ENCODE assay signal across 9 cellular contexts in genomic region chr1:160768295-160768657, GRCh38. TPM values are rescaled to one million over a fixed set of nuclear protein-coding genes. Genes with fewer than 3 reads are reported as not detected.
A peak's percentile ranks its signal among the peaks of the same experiment; 100 is the strongest.
DNase-seq lines count a peak whose midpoint lies in the region; ATAC-seq and TF ChIP-seq lines count a peak whose summit lies in the region.
"Had no signal": no experiment of that assay in that cellular context is flagged by ENCODE, and none has a peak within 500 bp of the region (broad histone marks: within the 10 kb centered on the region; RNA-seq: fewer than 3 reads in every experiment).

No MANE protein-coding gene starts in this region.

- H3F3A ChIP-seq in neural progenitor cell (ENCODE audit: low read depth), result no peaks in the 10 kb centered on the region

- peak overlapping the region; percentile 94 to 99 (median 98) for H3K27ac Mint-ChIP-seq in CD8-positive, alpha-beta memory T cell
- H3K27ac Mint-ChIP-seq in activated B cell treated with CpG ODN at 0.5 μM for 24 hours, result peak overlapping the region; percentile 87
- H3K27ac Mint-ChIP-seq in neural progenitor cell, result no peak overlapping the region
- no peak overlapping the region for H3K27ac Mint-ChIP-seq in osteocyte (ENCODE audit: unreplicated experiment)

- no peaks in the 10 kb centered on the region for H3K79me2 ChIP-seq in neural progenitor cell (ENCODE audit: low read depth)

- H3K4me3 ChIP-seq in CD8-positive, alpha-beta memory T cell (ENCODE audit: low read length), result peak overlapping the region; percentile 69
- H3K4me3 ChIP-seq in coronary artery (peak overlapping the region; percentile 45), neural progenitor cell (no peak overlapping the region)

- no peaks in the 10 kb centered on the region for H3K9me3 ChIP-seq in CD8-positive, alpha-beta memory T cell (ENCODE audit: low read length)
- no peaks in the 10 kb centered on the region for H3K9me3 ChIP-seq in neural progenitor cell (ENCODE audit: low read depth)

- H3K27me3 Mint-ChIP-seq in CD8-positive, alpha-beta memory T cell, result peaks cover 0 to 3% of the 10 kb centered on the region in 2 donors
- H3K27me3 Mint-ChIP-seq in activated B cell treated with CpG ODN at 0.5 μM for 24 hours, result no peaks in the 10 kb centered on the region
- peaks cover 2% of the 10 kb centered on the region for H3K27me3 Mint-ChIP-seq in neural progenitor cell (ENCODE audit: insufficient read depth, low read depth)
- peaks cover 7% of the 10 kb centered on the region for H3K27me3 Mint-ChIP-seq in osteocyte (ENCODE audit: unreplicated experiment)

- CTCF ChIA-PET in CD8-positive, alpha-beta memory T cell (lab: Charles Lee), result interaction anchor here (0.7 to 7.7 kb wide), 39 partner anchors 9 to 329 kb away, joined by 3 to 185 read pairs (median 6); partner anchors contain the start of genes CD244, CD48, LY9 and SLAMF7
- CTCF ChIA-PET in activated B cell treated with CpG ODN at 0.5 μM for 24 hours (lab: Charles Lee), result interaction anchor here (0.6 to 6.6 kb wide), 26 partner anchors 9 to 339 kb away, joined by 3 to 89 read pairs (median 6); partner anchors contain the start of genes ITLN2 and SLAMF7

- H3K36me3 ChIP-seq in CD8-positive, alpha-beta memory T cell (ENCODE audit: insufficient read depth, low read length), result no peaks in the 10 kb centered on the region
- no peaks in the 10 kb centered on the region for H3K36me3 ChIP-seq in neural progenitor cell

- peak; percentile 73 to 92 (median 82) for DNase-seq in CD8-positive, alpha-beta memory T cell
- DNase-seq in HT1080 (ENCODE audit: low read depth), result peak; percentile 71
- peak; percentile 49 for DNase-seq in activated B cell treated with CpG ODN at 0.5 μM for 24 hours
- no peak for DNase-seq in coronary artery (ENCODE audit: low spot score)
- DNase-seq in neural progenitor cell (ENCODE audit: low spot score), result peak; percentile 42
- DNase-seq in osteocyte (ENCODE audit: extremely low spot score, unreplicated experiment), result no peak
- DNase-seq in superior temporal gyrus (ENCODE audit: extremely low spot score), result no peak

- H3K27ac ChIP-seq in CD8-positive, alpha-beta memory T cell (ENCODE audit: low read depth, low read length), result peak overlapping the region; percentile 55
- no peak overlapping the region for H3K27ac ChIP-seq in coronary artery
- no peak overlapping the region for H3K27ac ChIP-seq in neural progenitor cell

- ATAC-seq in GM21360 (IDR thresholded peaks at IDR 0.05; ENCODE audit: unreplicated experiment), result peak; percentile 69
- ATAC-seq in activated B cell treated with CpG ODN at 0.5 μM for 24 hours (ENCODE audit: low read depth), result peak; percentile 90

- intact Hi-C loops in activated B cell treated with CpG ODN at 0.5 μM for 24 hours (cut with micrococcal nuclease), result loop anchor here (1.0 to 5.0 kb wide), 8 partner anchors 21 to 186 kb away; partner anchors contain the start of genes ITLN2 and SLAMF7

- no peaks in the 10 kb centered on the region for H3K36me3 Mint-ChIP-seq in CD8-positive, alpha-beta memory T cell
- H3K36me3 Mint-ChIP-seq in activated B cell treated with CpG ODN at 0.5 μM for 24 hours (ENCODE audit: low read depth) (peaks cover 3% of the 10 kb centered on the region), neural progenitor cell (no peaks in the 10 kb centered on the region), osteocyte (ENCODE audit: unreplicated experiment) (no peaks in the 10 kb centered on the region)

- POLR2A ChIA-PET in CD8-positive, alpha-beta memory T cell (lab: Charles Lee), result interaction anchor here (0.6 to 2.8 kb wide), 9 partner anchors 12 to 528 kb away, joined by 3 to 14 read pairs (median 6); no protein-coding TSS in a partner anchor
- POLR2A ChIA-PET in activated B cell treated with CpG ODN at 0.5 μM for 24 hours (lab: Charles Lee), result interaction anchor here (0.6 to 2.3 kb wide), 23 partner anchors 9 to 397 kb away, joined by 3 to 11 read pairs (median 5); partner anchors contain the start of genes CD48, LY9 and SLAMF7

- no peaks in the 10 kb centered on the region for H4K20me1 ChIP-seq in neural progenitor cell (ENCODE audit: low read depth)

- H3K27me3 ChIP-seq in CD8-positive, alpha-beta memory T cell (ENCODE audit: insufficient read depth, low read length, poor library complexity, severe bottlenecking), result no peaks in the 10 kb centered on the region
- H3K27me3 ChIP-seq in neural progenitor cell, result no peaks in the 10 kb centered on the region

- H3K4me3 Mint-ChIP-seq in CD8-positive, alpha-beta memory T cell, result peak overlapping the region; percentile 87 to 91 (median 88)
- H3K4me3 Mint-ChIP-seq in activated B cell treated with CpG ODN at 0.5 μM for 24 hours (peak overlapping the region; percentile 78), neural progenitor cell (no peak overlapping the region), osteocyte (ENCODE audit: unreplicated experiment) (no peak overlapping the region)

- H2AFZ ChIP-seq in neural progenitor cell (replicated peaks), result peak overlapping the region; percentile 59

- H3K4me1 ChIP-seq in CD8-positive, alpha-beta memory T cell (ENCODE audit: insufficient read depth, low read length), result peaks cover 19% of the 10 kb centered on the region
- no peaks in the 10 kb centered on the region for H3K4me1 ChIP-seq in neural progenitor cell

- peak; percentile 30 for TF ChIP-seq CTCF in activated B cell treated with CpG ODN at 0.5 μM for 24 hours (IDR thresholded peaks at IDR 0.05)
- TF ChIP-seq CTCF in coronary artery (IDR thresholded peaks at IDR 0.05), result no peak
- TF ChIP-seq CTCF in neural progenitor cell (IDR thresholded peaks at IDR 0.05), result peak; percentile 60
- no peak for TF ChIP-seq CTCF in osteocyte (IDR thresholded peaks at IDR 0.05)

- no peaks in the 10 kb centered on the region for H3K9me3 Mint-ChIP-seq in CD8-positive, alpha-beta memory T cell
- H3K9me3 Mint-ChIP-seq in activated B cell treated with CpG ODN at 0.5 μM for 24 hours, result peaks cover 4% of the 10 kb centered on the region
- no peaks in the 10 kb centered on the region for H3K9me3 Mint-ChIP-seq in neural progenitor cell
- H3K9me3 Mint-ChIP-seq in osteocyte (ENCODE audit: unreplicated experiment), result peaks cover 3% of the 10 kb centered on the region

- H3K4me2 ChIP-seq in neural progenitor cell, result no peak overlapping the region

- peaks cover 22 to 23% (median 23%) of the 10 kb centered on the region in 3 donors for H3K4me1 Mint-ChIP-seq in CD8-positive, alpha-beta memory T cell
- H3K4me1 Mint-ChIP-seq in activated B cell treated with CpG ODN at 0.5 μM for 24 hours, result peaks cover 40% of the 10 kb centered on the region
- no peaks in the 10 kb centered on the region for H3K4me1 Mint-ChIP-seq in neural progenitor cell
- H3K4me1 Mint-ChIP-seq in osteocyte (ENCODE audit: unreplicated experiment), result no peaks in the 10 kb centered on the region

- no peak overlapping the region for H3K9ac ChIP-seq in neural progenitor cell

RNA-seq across cellular contexts. Expression of gene LY9, which starts 27.7 kb away (rescaled TPM):
- 10 to 100 TPM; 16.4 to 16.5 TPM for total RNA-seq in CD8-positive, alpha-beta memory T cell
- polyA plus RNA-seq in CD8-positive, alpha-beta memory T cell, result 206 TPM
- total RNA-seq in HT1080 (2014; rRNA removed; shearing (Covaris generic)), result not detected in 2 replicates
- polyA plus RNA-seq in HT1080 (2015; cell fraction: cytosol; rRNA removed), result 0.07 and 0.28 TPM in 2 replicates
- polyA plus RNA-seq in HT1080 (2015; cell fraction: nucleus; rRNA removed), result not detected in 2 replicates
- total RNA-seq in activated B cell treated with CpG ODN at 0.5 μM for 24 hours, result 63.6 and 71.6 TPM in 2 replicates
- total RNA-seq in neural progenitor cell (ENCODE audit: low replicate concordance), result not detected in 2 replicates
- not detected in 2 replicates for total RNA-seq in osteocyte
- total RNA-seq: NCI-H460 had no signal

RNA-seq across cellular contexts. Expression of gene SLAMF7, which starts 29.2 kb away (rescaled TPM):
- 10 to 100 TPM; 79.5 to 97.4 TPM for total RNA-seq in CD8-positive, alpha-beta memory T cell
- polyA plus RNA-seq in CD8-positive, alpha-beta memory T cell, result 165 TPM
- 4.2 and 9.8 TPM in 2 replicates for total RNA-seq in HT1080 (2014; rRNA removed; shearing (Covaris generic))
- 6.6 and 8.5 TPM in 2 replicates for polyA plus RNA-seq in HT1080 (2015; cell fraction: cytosol; rRNA removed)
- polyA plus RNA-seq in HT1080 (2015; cell fraction: nucleus; rRNA removed), result 16.0 and 17.0 TPM in 2 replicates
- total RNA-seq in activated B cell treated with CpG ODN at 0.5 μM for 24 hours, result 99.2 and 119 TPM in 2 replicates
- total RNA-seq in neural progenitor cell (ENCODE audit: low replicate concordance), result not detected in 2 replicates
- total RNA-seq in osteocyte, result not detected in 2 replicates
- total RNA-seq: NCI-H460 had no signal

RNA-seq across cellular contexts. Expression of gene CD48, which starts 56.7 kb away (rescaled TPM):
- 100 to 1,000 TPM; 224 to 234 TPM for total RNA-seq in CD8-positive, alpha-beta memory T cell
- 250 TPM for polyA plus RNA-seq in CD8-positive, alpha-beta memory T cell
- total RNA-seq in HT1080 (2014; rRNA removed; shearing (Covaris generic)), result not detected in 2 replicates
- not detected in 2 replicates for polyA plus RNA-seq in HT1080 (2015; cell fraction: cytosol; rRNA removed)
- not detected in 2 replicates for polyA plus RNA-seq in HT1080 (2015; cell fraction: nucleus; rRNA removed)
- total RNA-seq in activated B cell treated with CpG ODN at 0.5 μM for 24 hours, result 200 and 202 TPM in 2 replicates
- not detected in 2 replicates for total RNA-seq in neural progenitor cell (ENCODE audit: low replicate concordance)
- total RNA-seq in osteocyte, result not detected in 2 replicates
- total RNA-seq: NCI-H460 had no signal

Comparison
In these comparisons a context has a peak if more than half of its experiments do, and no peak if none do; other contexts are left out.
1. DNase-seq: peak in CD8-positive, alpha-beta memory T cell (5 of 5), HT1080 (single experiment), activated B cell treated with CpG ODN at 0.5 μM for 24 hours (single experiment) and neural progenitor cell (single experiment); none in coronary artery (single experiment), osteocyte (single experiment) and superior temporal gyrus (single experiment).
2. H3K27ac Mint-ChIP-seq: peak in CD8-positive, alpha-beta memory T cell (8 of 8) and activated B cell treated with CpG ODN at 0.5 μM for 24 hours (single experiment); none in neural progenitor cell (single experiment) and osteocyte (single experiment).
3. H3K4me3 Mint-ChIP-seq: peak in CD8-positive, alpha-beta memory T cell (7 of 7) and activated B cell treated with CpG ODN at 0.5 μM for 24 hours (single experiment); none in neural progenitor cell (single experiment) and osteocyte (single experiment).
4. CTCF ChIP-seq: peak in activated B cell treated with CpG ODN at 0.5 μM for 24 hours (single experiment) and neural progenitor cell (single experiment); none in coronary artery (single experiment) and osteocyte (single experiment).
5. RNA of gene LY9, which starts 27.7 kb away (total RNA-seq): 63.6 to 71.6 TPM in activated B cell treated with CpG ODN at 0.5 μM for 24 hours and 16.4 to 16.5 TPM in CD8-positive, alpha-beta memory T cell; not detected in HT1080, not detected in neural progenitor cell and not detected in osteocyte; every median in the first group is over 10 times any median in the second.
6. RNA of gene CD48, which starts 56.7 kb away (total RNA-seq): 224 to 234 TPM in CD8-positive, alpha-beta memory T cell and 200 to 202 TPM in activated B cell treated with CpG ODN at 0.5 μM for 24 hours; not detected in HT1080, not detected in neural progenitor cell and not detected in osteocyte; every median in the first group is over 100 times any median in the second.